In genomic region chr6:41442800-41443501, GRCh38 we compare ENCODE assay signal across 8 cellular contexts.
A peak's percentile ranks its signal among the peaks of the same experiment; 100 is the strongest.
DNase-seq lines count a peak whose midpoint lies in the region; ATAC-seq, FAIRE-seq and TF ChIP-seq lines count a peak whose summit lies in the region.

No MANE protein-coding gene starts in this region.

- H3K4me1 Mint-ChIP-seq in activated CD4-positive, alpha-beta memory T cell treated with anti-CD3 and anti-CD28 coated beads for 36 hours (ENCODE audit: low read depth), result peaks cover 35% of the 10 kb centered on the region
- H3K4me1 Mint-ChIP-seq in activated CD4-positive, alpha-beta memory T cell treated with anti-CD3 and anti-CD28 coated beads, Interleukin-2, amount 10 ng/mL, durations not matched to agents 7 days and 5 days, result peaks cover 39% of the 10 kb centered on the region
- H3K4me1 Mint-ChIP-seq in activated T-helper 17 cell treated with anti-CD3 and anti-CD28 coated beads, Interleukin-2, amount 50 U/mL, for 72 hours, result peaks cover 42% of the 10 kb centered on the region

- H3K9me3 ChIP-seq in iPS-18c (ENCODE audit: control insufficient read depth, insufficient read depth, low read length), result no peaks in the 10 kb centered on the region
- no peaks in the 10 kb centered on the region for H3K9me3 ChIP-seq in testis
- H3K9me3 ChIP-seq in MG63, result no peaks in the 10 kb centered on the region

- TF ChIP-seq CTCF in testis (IDR thresholded peaks at IDR 0.05), result peak in 2 of 3 experiments; percentile 31 to 44

- no peak for FAIRE-seq in frontal cortex (lab: Jason Lieb, UNC)

- POLR2A ChIA-PET in activated CD4-positive, alpha-beta memory T cell treated with anti-CD3 and anti-CD28 coated beads for 36 hours (lab: Charles Lee), result interaction anchor here (0.6 kb wide), 1 partner anchor 328 kb away, joined by 3 read pairs; no protein-coding TSS in a partner anchor
- POLR2A ChIA-PET in activated CD4-positive, alpha-beta memory T cell treated with anti-CD3 and anti-CD28 coated beads, Interleukin-2, amount 10 ng/mL, durations not matched to agents 7 days and 5 days (lab: Charles Lee), result no interaction called here

- CTCF ChIA-PET in activated CD4-positive, alpha-beta memory T cell treated with anti-CD3 and anti-CD28 coated beads for 36 hours (lab: Charles Lee), result interaction anchor here (0.6 to 4.0 kb wide), 11 partner anchors 8 to 166 kb away, joined by 3 to 26 read pairs (median 4); no protein-coding TSS in a partner anchor
- CTCF ChIA-PET in activated CD4-positive, alpha-beta memory T cell treated with anti-CD3 and anti-CD28 coated beads, Interleukin-2, amount 10 ng/mL, durations not matched to agents 7 days and 5 days (lab: Charles Lee), result interaction anchor here (0.8 to 3.4 kb wide), 5 partner anchors 17 to 21 kb away, joined by 3 to 16 read pairs (median 3); no protein-coding TSS in a partner anchor

- TF ChIP-seq POLR2A in testis (IDR thresholded peaks at IDR 0.05), result no peak

- intact Hi-C loops in activated CD4-positive, alpha-beta memory T cell treated with anti-CD3 and anti-CD28 coated beads for 36 hours (cut with micrococcal nuclease), result no loop called here
- intact Hi-C loops in testis (cut with DNase I; ENCODE audit: low total_unique reads), result no loop called here

- H3K9me3 Mint-ChIP-seq in activated CD4-positive, alpha-beta memory T cell treated with anti-CD3 and anti-CD28 coated beads for 36 hours, result no peaks in the 10 kb centered on the region
- H3K9me3 Mint-ChIP-seq in activated CD4-positive, alpha-beta memory T cell treated with anti-CD3 and anti-CD28 coated beads, Interleukin-2, amount 10 ng/mL, durations not matched to agents 7 days and 5 days, result no peaks in the 10 kb centered on the region
- H3K9me3 Mint-ChIP-seq in activated T-helper 17 cell treated with anti-CD3 and anti-CD28 coated beads, Interleukin-2, amount 50 U/mL, for 72 hours, result no peaks in the 10 kb centered on the region

- no peaks in the 10 kb centered on the region for H3K27me3 ChIP-seq in testis
- no peaks in the 10 kb centered on the region for H3K27me3 ChIP-seq in MG63

- no peak overlapping the region for H3K4me3 Mint-ChIP-seq in activated CD4-positive, alpha-beta memory T cell treated with anti-CD3 and anti-CD28 coated beads for 36 hours
- no peak overlapping the region for H3K4me3 Mint-ChIP-seq in activated CD4-positive, alpha-beta memory T cell treated with anti-CD3 and anti-CD28 coated beads, Interleukin-2, amount 10 ng/mL, durations not matched to agents 7 days and 5 days
- peak overlapping the region; percentile 26 for H3K4me3 Mint-ChIP-seq in activated T-helper 17 cell treated with anti-CD3 and anti-CD28 coated beads, Interleukin-2, amount 50 U/mL, for 72 hours

- peak overlapping the region; percentile 57 to 61 for H3K27ac ChIP-seq in testis

- peaks cover 20% of the 10 kb centered on the region for H3K4me1 ChIP-seq in testis

- 3 to 7% methylated on average over 12 to 41 of the region's 42 CpGs for WGBS in testis, 2 donors

- ATAC-seq in activated T-helper 17 cell treated with anti-CD3 and anti-CD28 coated beads, Interleukin-2, amount 50 U/mL, for 72 hours (replicated peaks), result peak; percentile 33

- H3K36me3 ChIP-seq in testis (ENCODE audit: low read depth, missing control alignments), result no peaks in the 10 kb centered on the region
- H3K36me3 ChIP-seq in MG63, result no peaks in the 10 kb centered on the region

- H3K27me3 Mint-ChIP-seq in activated CD4-positive, alpha-beta memory T cell treated with anti-CD3 and anti-CD28 coated beads for 36 hours, result peaks cover 8% of the 10 kb centered on the region
- peaks cover 32% of the 10 kb centered on the region for H3K27me3 Mint-ChIP-seq in activated CD4-positive, alpha-beta memory T cell treated with anti-CD3 and anti-CD28 coated beads, Interleukin-2, amount 10 ng/mL, durations not matched to agents 7 days and 5 days
- peaks cover 6% of the 10 kb centered on the region for H3K27me3 Mint-ChIP-seq in activated T-helper 17 cell treated with anti-CD3 and anti-CD28 coated beads, Interleukin-2, amount 50 U/mL, for 72 hours

- DNase-seq in activated CD4-positive, alpha-beta memory T cell treated with anti-CD3 and anti-CD28 coated beads for 36 hours, result peak; percentile 38
- DNase-seq in activated CD4-positive, alpha-beta memory T cell treated with anti-CD3 and anti-CD28 coated beads, Interleukin-2, amount 10 ng/mL, durations not matched to agents 7 days and 5 days, result no peak
- DNase-seq in testis, result peak; percentile 76
- DNase-seq in MG63, result no peak
- no peak for DNase-seq in frontal cortex (ENCODE audit: low spot score in 2 of 2)
- no peak for DNase-seq in cerebellar cortex (ENCODE audit: low spot score)

- H3K4me3 ChIP-seq in iPS-18c (ENCODE audit: insufficient read depth, low read depth, low read length) (peak overlapping the region; percentile 60), testis (peak overlapping the region; percentile 32 to 39), MG63 (no peak overlapping the region)

- H3K27ac Mint-ChIP-seq in activated CD4-positive, alpha-beta memory T cell treated with anti-CD3 and anti-CD28 coated beads for 36 hours, result no peak overlapping the region
- no peak overlapping the region for H3K27ac Mint-ChIP-seq in activated CD4-positive, alpha-beta memory T cell treated with anti-CD3 and anti-CD28 coated beads, Interleukin-2, amount 10 ng/mL, durations not matched to agents 7 days and 5 days
- no peak overlapping the region for H3K27ac Mint-ChIP-seq in activated T-helper 17 cell treated with anti-CD3 and anti-CD28 coated beads, Interleukin-2, amount 50 U/mL, for 72 hours

- no peaks in the 10 kb centered on the region for H3K36me3 Mint-ChIP-seq in activated CD4-positive, alpha-beta memory T cell treated with anti-CD3 and anti-CD28 coated beads for 36 hours
- H3K36me3 Mint-ChIP-seq in activated CD4-positive, alpha-beta memory T cell treated with anti-CD3 and anti-CD28 coated beads, Interleukin-2, amount 10 ng/mL, durations not matched to agents 7 days and 5 days (ENCODE audit: low read depth), result no peaks in the 10 kb centered on the region
- H3K36me3 Mint-ChIP-seq in activated T-helper 17 cell treated with anti-CD3 and anti-CD28 coated beads, Interleukin-2, amount 50 U/mL, for 72 hours (ENCODE audit: low read depth), result no peaks in the 10 kb centered on the region

Comparison
In these comparisons a context has a peak if more than half of its experiments do, and no peak if none do; other contexts are left out.
1. DNase-seq: peak in activated CD4-positive, alpha-beta memory T cell treated with anti-CD3 and anti-CD28 coated beads for 36 hours (single experiment) and testis (single experiment); none in activated CD4-positive, alpha-beta memory T cell treated with anti-CD3 and anti-CD28 coated beads, Interleukin-2, amount 10 ng/mL, durations not matched to agents 7 days and 5 days (single experiment), MG63 (single experiment), frontal cortex (0 of 2) and cerebellar cortex (single experiment).